In genomic region chr20:49614338-49615050, GRCh38 we compare ENCODE assay signal across 16 cellular contexts. TPM values are rescaled to one million over a fixed set of nuclear protein-coding genes. Genes with fewer than 3 reads are reported as not detected.
"Had no signal": no experiment of that assay in that cellular context is flagged by ENCODE, and none has a peak within 500 bp of the region (broad histone marks: within the 10 kb centered on the region; RNA-seq: fewer than 3 reads in every experiment).

No MANE protein-coding gene starts in this region.

- H3K27ac Mint-ChIP-seq: activated CD4-positive, alpha-beta memory T cell treated with anti-CD3 and anti-CD28 coated beads for 36 hours; activated CD4-positive, alpha-beta T cell treated with anti-CD3 and anti-CD28 coated beads for 36 hours; endodermal cell; naive thymus-derived CD4-positive, alpha-beta T cell; T-helper 17 cell had no signal

- H3K27me3 Mint-ChIP-seq: activated CD4-positive, alpha-beta T cell treated with anti-CD3 and anti-CD28 coated beads for 36 hours; naive thymus-derived CD4-positive, alpha-beta T cell; T-helper 17 cell had no signal

- DNase-seq: activated CD4-positive, alpha-beta memory T cell treated with anti-CD3 and anti-CD28 coated beads for 36 hours; activated CD4-positive, alpha-beta T cell treated with anti-CD3 and anti-CD28 coated beads for 36 hours; activated effector memory CD4-positive, alpha-beta T cell treated with Interleukin-2 at 50 U/mL for 16 hours; activated naive CD4-positive, alpha-beta T cell treated with anti-CD3 and anti-CD28 coated beads, Interleukin-2, amount 50 U/mL, for 16 hours; activated T-cell treated with anti-CD3 and anti-CD28 coated beads, Interleukin-2, amount 50 U/mL, for 4 hours; dermis blood vessel endothelial cell; endodermal cell; left colon; naive thymus-derived CD4-positive, alpha-beta T cell; stimulated activated naive CD8-positive, alpha-beta T cell treated with anti-CD3 and anti-CD28 coated beads, Interleukin-15, amount 100 ng/mL, for 72 hours; T-helper 17 cell; WERI-Rb-1 had no signal

- H3K27ac ChIP-seq: neutrophil, parathyroid adenoma, right atrium auricular region, skin epidermis, WERI-Rb-1 had no signal

- H3K36me3 ChIP-seq: neutrophil, right atrium auricular region, WERI-Rb-1 had no signal

- H3K36me3 Mint-ChIP-seq: activated CD4-positive, alpha-beta memory T cell treated with anti-CD3 and anti-CD28 coated beads for 36 hours had no signal

- H3K4me3 Mint-ChIP-seq: activated CD4-positive, alpha-beta memory T cell treated with anti-CD3 and anti-CD28 coated beads for 36 hours; activated CD4-positive, alpha-beta T cell treated with anti-CD3 and anti-CD28 coated beads for 36 hours; activated T-cell treated with anti-CD3 and anti-CD28 coated beads, Interleukin-2, amount 50 U/mL, for 4 hours; endodermal cell; naive thymus-derived CD4-positive, alpha-beta T cell; stimulated activated naive CD8-positive, alpha-beta T cell treated with anti-CD3 and anti-CD28 coated beads, Interleukin-15, amount 100 ng/mL, for 72 hours; T-helper 17 cell had no signal

- H3K4me3 ChIP-seq: right atrium auricular region, skin epidermis had no signal

- ATAC-seq: activated CD4-positive, alpha-beta T cell treated with anti-CD3 and anti-CD28 coated beads for 36 hours; activated T-cell treated with anti-CD3 and anti-CD28 coated beads, Interleukin-2, amount 50 U/mL, for 4 hours; left colon; naive thymus-derived CD4-positive, alpha-beta T cell; stimulated activated naive CD8-positive, alpha-beta T cell treated with anti-CD3 and anti-CD28 coated beads, Interleukin-15, amount 100 ng/mL, for 72 hours; T-helper 17 cell had no signal

- H3K9me3 ChIP-seq: neutrophil, right atrium auricular region had no signal

- H3K9me3 Mint-ChIP-seq: activated CD4-positive, alpha-beta memory T cell treated with anti-CD3 and anti-CD28 coated beads for 36 hours; activated T-cell treated with anti-CD3 and anti-CD28 coated beads, Interleukin-2, amount 50 U/mL, for 4 hours; endodermal cell; naive thymus-derived CD4-positive, alpha-beta T cell; stimulated activated naive CD8-positive, alpha-beta T cell treated with anti-CD3 and anti-CD28 coated beads, Interleukin-15, amount 100 ng/mL, for 72 hours had no signal

- H3K4me1 Mint-ChIP-seq: endodermal cell had no signal

- H3K27me3 ChIP-seq: neutrophil, right atrium auricular region had no signal

RNA-seq across cellular contexts. Expression of gene PTGIS, which starts 46.6 kb away (rescaled TPM):
- total RNA-seq: T-helper 17 cell had no signal
